8 cellular contexts compared by ENCODE assay signal in the genomic region with DNA sequence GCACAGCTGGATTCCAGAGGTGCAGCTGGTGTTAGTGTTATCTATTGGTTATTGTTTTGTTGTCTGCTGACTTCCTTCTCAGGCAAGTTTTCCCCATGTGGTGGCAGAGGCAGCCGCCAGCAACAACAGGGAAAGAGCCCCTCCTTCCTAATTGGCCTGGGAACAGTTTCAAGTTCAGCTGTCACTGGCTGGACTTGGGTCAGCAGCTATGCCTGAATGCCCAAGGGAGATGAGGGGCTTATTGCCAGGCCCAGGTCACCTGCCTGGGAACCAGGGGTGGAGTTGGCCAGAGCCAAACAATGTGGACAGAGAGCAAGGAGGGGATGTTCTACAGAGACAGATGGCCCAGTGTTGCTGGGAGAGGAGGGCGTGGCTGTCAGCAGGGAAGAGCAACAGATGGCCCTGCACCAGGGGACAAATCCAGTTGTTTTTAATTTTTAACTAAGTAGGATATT. TPM values are rescaled to one million over a fixed set of nuclear protein-coding genes. Genes with fewer than 3 reads are reported as not detected.
DNase-seq lines count a peak whose midpoint lies in the region; ATAC-seq lines count a peak whose summit lies in the region.

No MANE protein-coding gene starts in this region.

- POLR2A ChIA-PET in naive thymus-derived CD8-positive, alpha-beta T cell (lab: Charles Lee) = no interaction called here

- peaks cover 0 to 4% (median 0%) of the 10 kb centered on the region in 9 donors for H3K9me3 Mint-ChIP-seq in naive thymus-derived CD8-positive, alpha-beta T cell

- H3K27me3 Mint-ChIP-seq in naive thymus-derived CD8-positive, alpha-beta T cell = no peaks in the 10 kb centered on the region

- DNase-seq in DMS153 treated with DMSO at 0.1 percent for 48 hours (lab: John Stamatoyannopoulos, UW; ENCODE audit: unreplicated experiment) = peak; percentile 55
- peak; percentile 92 for DNase-seq in NCI-H748 treated with DMSO at 0.1 percent for 48 hours (lab: John Stamatoyannopoulos, UW)
- DNase-seq in naive thymus-derived CD8-positive, alpha-beta T cell = no peak

- peaks cover 14 to 48% (median 38%) of the 10 kb centered on the region in 4 donors for H3K4me1 Mint-ChIP-seq in naive thymus-derived CD8-positive, alpha-beta T cell

- peaks cover 3 to 8% (median 4%) of the 10 kb centered on the region in 3 donors for H3K36me3 Mint-ChIP-seq in naive thymus-derived CD8-positive, alpha-beta T cell

- peak overlapping the region in 2 of 10 donors; percentile 7 to 62 for H3K4me3 Mint-ChIP-seq in naive thymus-derived CD8-positive, alpha-beta T cell

- peak; percentile 47 for ATAC-seq in esophagus mucosa
- ATAC-seq in naive thymus-derived CD8-positive, alpha-beta T cell = no peak
- no peak for ATAC-seq in GM19023 (IDR thresholded peaks at IDR 0.05; ENCODE audit: unreplicated experiment)
- ATAC-seq in HG02885 (IDR thresholded peaks at IDR 0.05; ENCODE audit: poor library complexity, unreplicated experiment) = no peak
- ATAC-seq in HG02678 (IDR thresholded peaks at IDR 0.05; ENCODE audit: unreplicated experiment) = no peak
- no peak for ATAC-seq in GM21390 (IDR thresholded peaks at IDR 0.05; ENCODE audit: unreplicated experiment)

- peak overlapping the region; percentile 51 to 95 (median 89) for H3K27ac Mint-ChIP-seq in naive thymus-derived CD8-positive, alpha-beta T cell

RNA-seq across cellular contexts. Expression of a gene that starts 38.3 kb away (rescaled TPM):
- total RNA-seq in esophagus mucosa = 35.2 TPM
- 10 to 100 TPM; 81.2 to 83.0 TPM for total RNA-seq in naive thymus-derived CD8-positive, alpha-beta T cell
- polyA plus RNA-seq in naive thymus-derived CD8-positive, alpha-beta T cell = 10 to 100 TPM in 2 of 3 donors, 1 to 10 TPM in 1; 6.7 to 16.5 (median 11.0) TPM

Comparison
In these comparisons a context has a peak if more than half of its experiments do, and no peak if none do; other contexts are left out.
1. DNase-seq: peak in DMS153 treated with DMSO at 0.1 percent for 48 hours (single experiment) and NCI-H748 treated with DMSO at 0.1 percent for 48 hours (single experiment); none in naive thymus-derived CD8-positive, alpha-beta T cell (0 of 10).